Comparison of ENCODE assay signal across 8 cellular contexts in the genomic region with DNA sequence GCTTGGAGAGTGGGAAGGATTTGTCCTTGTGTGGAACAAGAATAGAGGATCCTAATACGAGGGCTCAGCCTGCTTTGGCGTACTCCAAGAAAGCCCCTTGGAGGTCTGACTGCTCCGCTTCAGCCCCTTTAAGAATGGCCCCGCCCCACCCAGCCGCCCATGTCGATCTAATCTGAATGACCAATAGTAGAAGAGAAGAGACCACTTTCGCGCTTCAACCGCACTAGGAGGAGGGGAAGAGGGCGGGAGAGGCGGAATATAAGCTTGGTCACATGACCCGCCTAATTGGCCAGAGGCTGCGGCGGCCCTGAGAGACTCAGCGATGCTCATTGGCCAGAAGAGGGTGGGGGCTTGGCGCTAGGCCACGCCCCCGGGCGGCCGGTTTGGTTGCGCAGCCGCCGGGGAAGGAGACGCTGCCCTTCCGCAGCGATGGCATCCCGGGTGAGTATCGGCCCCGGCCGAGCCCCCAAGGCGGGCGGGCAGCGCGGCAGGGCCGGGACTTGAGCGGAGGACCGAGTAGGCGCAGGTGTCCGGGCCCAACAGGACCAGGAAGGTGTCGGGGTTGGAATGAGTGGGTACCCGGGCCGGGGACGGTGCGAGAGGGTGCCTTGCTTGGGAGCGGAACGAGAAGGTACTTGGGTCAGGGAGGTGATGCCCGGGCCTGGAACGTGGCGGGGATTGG.
DNase-seq lines count a peak whose midpoint lies in the region; ATAC-seq lines count a peak whose summit lies in the region.

A gene with protein sequence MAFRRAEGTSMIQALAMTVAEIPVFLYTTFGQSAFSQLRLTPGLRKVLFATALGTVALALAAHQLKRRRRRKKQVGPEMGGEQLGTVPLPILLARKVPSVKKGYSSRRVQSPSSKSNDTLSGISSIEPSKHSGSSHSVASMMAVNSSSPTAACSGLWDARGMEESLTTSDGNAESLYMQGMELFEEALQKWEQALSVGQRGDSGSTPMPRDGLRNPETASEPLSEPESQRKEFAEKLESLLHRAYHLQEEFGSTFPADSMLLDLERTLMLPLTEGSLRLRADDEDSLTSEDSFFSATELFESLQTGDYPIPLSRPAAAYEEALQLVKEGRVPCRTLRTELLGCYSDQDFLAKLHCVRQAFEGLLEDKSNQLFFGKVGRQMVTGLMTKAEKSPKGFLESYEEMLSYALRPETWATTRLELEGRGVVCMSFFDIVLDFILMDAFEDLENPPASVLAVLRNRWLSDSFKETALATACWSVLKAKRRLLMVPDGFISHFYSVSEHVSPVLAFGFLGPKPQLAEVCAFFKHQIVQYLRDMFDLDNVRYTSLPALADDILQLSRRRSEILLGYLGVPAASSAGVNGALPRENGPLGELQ (plus strand): TSS at position 386 of the 682 bp plus-strand sequence. CDS start 3,969 bp downstream, outside the sequence.

- peak within 1 kb of the TSS; percentile 98 for H3K4me3 Mint-ChIP-seq in central memory CD8-positive, alpha-beta T cell

- ATAC-seq in GM19023 (IDR thresholded peaks at IDR 0.05; ENCODE audit: unreplicated experiment) (peak; percentile 97), HG03280 (IDR thresholded peaks at IDR 0.05; ENCODE audit: unreplicated experiment) (peak; percentile 96)
- ATAC-seq in central memory CD8-positive, alpha-beta T cell (replicated peaks; ENCODE audit: extremely low read depth, poor library complexity, severe bottlenecking), result peak; percentile 97

- no peaks in the 10 kb centered on the region for H3K27me3 Mint-ChIP-seq in central memory CD8-positive, alpha-beta T cell

- peaks cover 8% of the 10 kb centered on the region for H3K36me3 Mint-ChIP-seq in central memory CD8-positive, alpha-beta T cell (ENCODE audit: insufficient read depth)

- H3K9me3 Mint-ChIP-seq in central memory CD8-positive, alpha-beta T cell, result no peaks in the 10 kb centered on the region

- DNase-seq in AG08396 (ENCODE audit: low spot score) (peak; percentile 99), NCI-H345 treated with DMSO at 0.1 percent for 48 hours (lab: John Stamatoyannopoulos, UW; ENCODE audit: unreplicated experiment) (peak; percentile 100), iris pigment epithelial cell (ENCODE audit: low read depth) (peak; percentile 99)
- peak; percentile 91 for DNase-seq in activated CD4-positive, CD25-positive, alpha-beta regulatory T cell treated with anti-CD3 and anti-CD28 coated beads, Interleukin-2, amount 50 U/mL, for 16 hours (ENCODE audit: low read depth, low spot score)
- peak; percentile 75 to 89 for DNase-seq in central memory CD8-positive, alpha-beta T cell (ENCODE audit: low spot score in 2 of 2)
- DNase-seq in stimulated activated CD4-positive, alpha-beta T cell treated with anti-CD3 and anti-CD28 coated beads, Interleukin-12 subunit alpha, Interleukin-12 subunit beta, amount 100 ng/mL, for 4 hours, result peak; percentile 87

- peaks cover 37% of the 10 kb centered on the region for H3K4me1 Mint-ChIP-seq in central memory CD8-positive, alpha-beta T cell

- H3K27ac Mint-ChIP-seq in central memory CD8-positive, alpha-beta T cell (ENCODE audit: low read depth), result peak within 1 kb of the TSS; percentile 82

Comparison
In these comparisons a context has a peak if more than half of its experiments do, and no peak if none do; other contexts are left out.
1. Peak in every context shown above with its lines: DNase-seq and ATAC-seq.